21 cellular contexts compared by ENCODE assay signal in the genomic region with DNA sequence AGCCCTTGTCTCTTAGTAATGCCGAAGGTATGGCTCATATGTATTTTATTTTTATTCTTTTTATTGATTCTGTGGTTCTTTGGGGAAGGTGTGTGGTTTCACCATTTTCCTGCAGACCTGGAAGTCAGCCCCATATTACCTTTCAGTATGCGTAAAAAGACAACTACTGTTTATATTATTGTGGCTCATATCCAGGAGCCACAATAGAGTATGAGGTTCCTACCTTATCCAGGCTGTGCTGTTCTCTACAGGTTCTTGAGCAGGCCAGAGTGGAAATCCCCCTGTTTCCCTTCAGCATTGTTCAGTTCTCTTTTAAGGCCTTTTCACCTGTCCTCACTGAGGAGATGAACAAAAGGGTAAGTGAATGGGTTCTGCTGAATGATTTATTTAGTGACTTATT. TPM values are rescaled to one million over a fixed set of nuclear protein-coding genes. Genes with fewer than 3 reads are reported as not detected.
DNase-seq lines count a peak whose midpoint lies in the region; ATAC-seq, FAIRE-seq and TF ChIP-seq lines count a peak whose summit lies in the region.
"Had no signal": no experiment of that assay in that cellular context is flagged by ENCODE, and none has a peak within 500 bp of the region (broad histone marks: within the 10 kb centered on the region; RNA-seq: fewer than 3 reads in every experiment).

No MANE protein-coding gene starts in this region.

- intact Hi-C loops in GM12878 (cut with micrococcal nuclease; ENCODE audit: unreplicated experiment) (no loop called here), MCF 10A (cut with micrococcal nuclease) (no loop called here)
- intact Hi-C loops in activated T-helper 2 cell treated with anti-CD3 and anti-CD28 coated beads, Interferon-gamma antibody, Interleukin-2, Interleukin-4, amounts not matched to agents 10 μg/mL and 5 μg/mL and 100 μg/mL, durations not matched to agents 14 hours and 24 hours and 36 hours (cut with micrococcal nuclease) = no loop called here

- RAD21 ChIA-PET in GM12878 (lab: Charles Lee; ENCODE audit: unreplicated experiment) = no interaction called here

- no peaks in the 10 kb centered on the region for H3K27me3 Mint-ChIP-seq in MCF 10A (ENCODE audit: insufficient read depth, unreplicated experiment)
- no peaks in the 10 kb centered on the region for H3K27me3 Mint-ChIP-seq in activated T-helper 2 cell treated with anti-CD3 and anti-CD28 coated beads, Interferon-gamma antibody, Interleukin-2, Interleukin-4, amounts not matched to agents 10 μg/mL and 5 μg/mL and 100 μg/mL, durations not matched to agents 14 hours and 24 hours and 36 hours (ENCODE audit: low read depth)
- H3K27me3 Mint-ChIP-seq: B cell; CD4-positive, CD25-positive, alpha-beta regulatory T cell had no signal

- H3K4me3 ChIP-seq in KMS-11 (IDR thresholded peaks at IDR 0.05; ENCODE audit: insufficient read depth, low read depth, low read length) = no peak overlapping the region
- no peak overlapping the region for H3K4me3 ChIP-seq in GM12878
- H3K4me3 ChIP-seq: BLaER1, GM23248 had no signal

- peaks cover 31% of the 10 kb centered on the region for H3K36me3 Mint-ChIP-seq in MCF 10A (ENCODE audit: insufficient read depth, unreplicated experiment)
- H3K36me3 Mint-ChIP-seq in activated T-helper 2 cell treated with anti-CD3 and anti-CD28 coated beads, Interferon-gamma antibody, Interleukin-2, Interleukin-4, amounts not matched to agents 10 μg/mL and 5 μg/mL and 100 μg/mL, durations not matched to agents 14 hours and 24 hours and 36 hours (ENCODE audit: low read depth) = peaks cover 84% of the 10 kb centered on the region

- CTCF ChIA-PET in GM12878 (lab: Yijun Ruan, JAX) = no interaction called here
- CTCF ChIA-PET in GM10248 (lab: Yijun Ruan, JAX) = no interaction called here
- CTCF ChIA-PET in MCF 10A (lab: Yijun Ruan, JAX) = no interaction called here

- DNase-seq in GM12891 (ENCODE audit: insufficient read length, low spot score) = no peak
- DNase-seq in GM12878 (ENCODE audit: low read depth, low spot score) = no peak
- no peak for DNase-seq in GM10248 (ENCODE audit: extremely low spot score)
- no peak for DNase-seq in MCF 10A (ENCODE audit: unreplicated experiment)
- DNase-seq in activated T-helper 2 cell treated with anti-CD3 and anti-CD28 coated beads, Interferon-gamma antibody, Interleukin-2, Interleukin-4, amounts not matched to agents 10 μg/mL and 5 μg/mL and 100 μg/mL, durations not matched to agents 14 hours and 24 hours and 36 hours (ENCODE audit: low spot score) = no peak
- DNase-seq: Caco-2; CD4-positive, CD25-positive, alpha-beta regulatory T cell; CD8-positive, alpha-beta T cell; DMS153; DMS79; EL; GDM1; GM23248; H7; HCEC 1CT had no signal

- H3K9ac ChIP-seq in KMS-11 = no peak overlapping the region
- H3K9ac ChIP-seq in GM12878 (ENCODE audit: control insufficient read depth, insufficient read depth, low read length) = no peak overlapping the region
- H3K9ac ChIP-seq: BLaER1, GM23248 had no signal

- SMC1A ChIA-PET in GM12878 (lab: Charles Lee; ENCODE audit: uncharacterized antibody, unreplicated experiment) = no interaction called here

- no peak overlapping the region for H3K4me3 Mint-ChIP-seq in MCF 10A (ENCODE audit: unreplicated experiment)
- no peak overlapping the region for H3K4me3 Mint-ChIP-seq in activated T-helper 2 cell treated with anti-CD3 and anti-CD28 coated beads, Interferon-gamma antibody, Interleukin-2, Interleukin-4, amounts not matched to agents 10 μg/mL and 5 μg/mL and 100 μg/mL, durations not matched to agents 14 hours and 24 hours and 36 hours (ENCODE audit: low read depth)
- H3K4me3 Mint-ChIP-seq: B cell; CD4-positive, CD25-positive, alpha-beta regulatory T cell; CD8-positive, alpha-beta T cell had no signal

- TF ChIP-seq CTCF in KMS-11 (conservative IDR thresholded peaks at IDR 0.05; ENCODE audit: low read depth, low read length) (no peak), GM12878 (IDR thresholded peaks at IDR 0.05 in 2 of 3, conservative IDR thresholded peaks at IDR 0.05 in 1 of 3; ENCODE audit: control insufficient read depth in 2 of 3, extremely low read depth in 1 of 3, insufficient read depth in 1 of 3, low read depth in 3 of 3, low read length in 3 of 3) (no peak), GM10248 (IDR thresholded peaks at IDR 0.05; ENCODE audit: control extremely low read depth, extremely low read depth, low read depth, missing control alignments) (no peak), MCF 10A (IDR thresholded peaks at IDR 0.05; ENCODE audit: unreplicated experiment) (no peak)

- FAIRE-seq in GM12891 (lab: Jason Lieb, UNC) (peak; percentile 35), GM12878 (lab: Jason Lieb, UNC) (peak; percentile 75)
- FAIRE-seq: GM19239, H1 had no signal

- no TSS peak for BruUV-seq in GM12878 (replicated peaks; lab: Mats Ljungman, UMichigan)
- BruUV-seq in MCF 10A (replicated peaks; lab: Mats Ljungman, UMichigan) = no TSS peak

- TF ChIP-seq POLR2A in GM12891 (IDR thresholded peaks at IDR 0.05; ENCODE audit: low read depth, low read length) = no peak
- no peak for TF ChIP-seq POLR2A in GM12878 (IDR thresholded peaks at IDR 0.05; ENCODE audit: low read depth, low read length)

- ATAC-seq in GM12878 = peak; percentile 70
- ATAC-seq: CD8-positive, alpha-beta T cell had no signal

- TF ChIP-seq RAD21 in GM12878 (IDR thresholded peaks at IDR 0.05; ENCODE audit: insufficient read depth, low read depth, low read length) = no peak

- TF ChIP-seq EP300 in GM12878 (IDR thresholded peaks at IDR 0.05; ENCODE audit: borderline replicate concordance in 1 of 2, control insufficient read depth in 1 of 2, low read depth in 2 of 2, low read length in 2 of 2) = no peak

- H3K36me3 ChIP-seq in KMS-11 (ENCODE audit: insufficient read depth) (no peaks in the 10 kb centered on the region), GM12878 (ENCODE audit: control insufficient read depth in 2 of 2, insufficient read depth in 2 of 2, low read length in 1 of 2) (no peaks in the 10 kb centered on the region; a peak in 1 of 4 replicates)
- H3K36me3 ChIP-seq: BLaER1 had no signal

- H3K27me3 ChIP-seq in KMS-11 (ENCODE audit: insufficient read depth, low read depth) (no peaks in the 10 kb centered on the region), GM12878 (replicated peaks in 1 of 2; ENCODE audit: control insufficient read depth in 2 of 2, insufficient read depth in 2 of 2, low read length in 1 of 2) (no peaks in the 10 kb centered on the region)
- H3K27me3 ChIP-seq: BLaER1 had no signal

- H4K20me1 ChIP-seq in KMS-11 (ENCODE audit: insufficient read depth) (no peaks in the 10 kb centered on the region), GM12878 (ENCODE audit: control insufficient read depth, insufficient read depth) (no peaks in the 10 kb centered on the region)
- H4K20me1 ChIP-seq: BLaER1 had no signal

- H3K9me3 ChIP-seq in GM12878 (replicated peaks; ENCODE audit: control insufficient read depth, insufficient read depth, low read length) = no peaks in the 10 kb centered on the region; the same call in 2 of the 3 replicates
- H3K9me3 ChIP-seq: Caco-2 had no signal

- 100% methylated on average over 2 of the region's 2 CpGs for WGBS in GM12878 (ENCODE audit: insufficient coverage, insufficient replicate concordance, low lambda C conversion rate, missing lambda C conversion rate)

- H3K79me2 ChIP-seq in KMS-11 (ENCODE audit: insufficient read depth, low read depth) (no peaks in the 10 kb centered on the region), GM12878 (ENCODE audit: control insufficient read depth, insufficient read depth, low read length) (no peaks in the 10 kb centered on the region)

- no peak overlapping the region for H3K27ac ChIP-seq in KMS-11
- no peak overlapping the region for H3K27ac ChIP-seq in GM12878 (ENCODE audit: control insufficient read depth, insufficient read depth)
- H3K27ac ChIP-seq: BLaER1, C4-2B, GM23248 had no signal

- H3K9me3 Mint-ChIP-seq in MCF 10A (ENCODE audit: unreplicated experiment) = no peaks in the 10 kb centered on the region
- H3K9me3 Mint-ChIP-seq in activated T-helper 2 cell treated with anti-CD3 and anti-CD28 coated beads, Interferon-gamma antibody, Interleukin-2, Interleukin-4, amounts not matched to agents 10 μg/mL and 5 μg/mL and 100 μg/mL, durations not matched to agents 14 hours and 24 hours and 36 hours = peaks cover 16% of the 10 kb centered on the region

- in situ Hi-C loops in GM12878 (cut with MboI) = no loop called here

- H3K4me1 ChIP-seq in KMS-11 (ENCODE audit: low read depth, poor library complexity, severe bottlenecking) (peaks cover 27% of the 10 kb centered on the region), GM12878 (ENCODE audit: control insufficient read depth, insufficient read depth, low read length) (peaks cover 11% of the 10 kb centered on the region)
- H3K4me1 ChIP-seq: Caco-2 had no signal

- H3K4me1 Mint-ChIP-seq in MCF 10A (ENCODE audit: insufficient read depth, unreplicated experiment) = no peaks in the 10 kb centered on the region
- peaks cover 19% of the 10 kb centered on the region for H3K4me1 Mint-ChIP-seq in activated T-helper 2 cell treated with anti-CD3 and anti-CD28 coated beads, Interferon-gamma antibody, Interleukin-2, Interleukin-4, amounts not matched to agents 10 μg/mL and 5 μg/mL and 100 μg/mL, durations not matched to agents 14 hours and 24 hours and 36 hours (ENCODE audit: low read depth)

- H3K4me2 ChIP-seq in KMS-11 (peak overlapping the region; percentile 3; the same call in 1 of the 2 replicates), GM12878 (ENCODE audit: control insufficient read depth, insufficient read depth) (no peak overlapping the region)
- H3K4me2 ChIP-seq: BLaER1 had no signal

- POLR2A ChIA-PET in GM12878 (lab: Charles Lee) = no interaction called here
- POLR2A ChIA-PET in GM10248 (lab: Yijun Ruan, JAX) = no interaction called here
- POLR2A ChIA-PET in MCF 10A (lab: Yijun Ruan, JAX) = no interaction called here

- no peak overlapping the region for H3K27ac Mint-ChIP-seq in MCF 10A (ENCODE audit: low read depth, unreplicated experiment)
- no peak overlapping the region for H3K27ac Mint-ChIP-seq in activated T-helper 2 cell treated with anti-CD3 and anti-CD28 coated beads, Interferon-gamma antibody, Interleukin-2, Interleukin-4, amounts not matched to agents 10 μg/mL and 5 μg/mL and 100 μg/mL, durations not matched to agents 14 hours and 24 hours and 36 hours
- H3K27ac Mint-ChIP-seq: B cell; CD4-positive, CD25-positive, alpha-beta regulatory T cell; CD8-positive, alpha-beta T cell had no signal

- H2AFZ ChIP-seq in KMS-11 (ENCODE audit: low read depth) = no peak overlapping the region
- no peak overlapping the region for H2AFZ ChIP-seq in GM12878 (ENCODE audit: control insufficient read depth, low read depth, low read length)
- H2AFZ ChIP-seq: GM23248 had no signal

RNA-seq across cellular contexts. Expression of a gene that starts 33.2 kb away (rescaled TPM):
- 8.8 TPM for polyA plus RNA-seq in GM12891 (2012; ENCODE audit: low read depth, missing spikeins)
- total RNA-seq in GM12878 (2013; cell fraction: nucleolus; rRNA removed) = 32.6 and 34.8 TPM in 2 replicates
- total RNA-seq in GM12878 (2014; rRNA removed) (10.3 and 12.9 TPM in 2 replicates), GM12878 (2014; rRNA removed; fragmentation: Illumina TruSeq; extraction: Trizol) (9.9 and 11.0 TPM in 2 replicates), GM12878 (2021) (9.3 and 9.4 TPM in 2 replicates), MCF 10A (2022) (3.8 and 6.1 TPM in 2 replicates)
- 3.3 TPM for polyA plus RNA-seq in GM12878 (2011; ENCODE audit: low read depth)
- polyA plus RNA-seq in GM12878 (2011; rRNA removed) (9.4 and 13.6 TPM in 2 replicates), GM12878 (2014; fragmentation: Illumina TruSeq; extraction: Trizol) (9.2 and 10.3 TPM in 2 replicates), GM12878 (2014; fragmentation: Nextera tagmentation; extraction: Ambion mirVana) (1 to 10 TPM; 3.8 to 4.1 TPM), GM12878 (2014; rRNA removed) (8.6 and 12.9 TPM in 2 replicates), GM12878 (2016; fragmentation: Nextera tagmentation; extraction: Ambion mirVana) (10 to 100 TPM; 15.4 to 15.5 TPM)
- 6.1 and 6.2 TPM in 2 replicates for polyA plus RNA-seq in GM12878 (2011; cell fraction: cytosol; rRNA removed)
- polyA plus RNA-seq in GM12878 (2011; cell fraction: nucleus; rRNA removed) = 13.0 and 17.2 TPM in 2 replicates
- 4.2 and 7.1 TPM in 2 replicates for polyA plus RNA-seq in GM12878 (2012)
- polyA minus RNA-seq in GM12878 (2011; rRNA and poly(A)+ RNA removed) = 16.5 and 20.2 TPM in 2 replicates
- 5.2 and 9.2 TPM in 2 replicates for polyA minus RNA-seq in GM12878 (2011; cell fraction: cytosol; rRNA and poly(A)+ RNA removed)
- 14.7 and 18.3 TPM in 2 replicates for polyA minus RNA-seq in GM12878 (2011; cell fraction: nucleus; rRNA and poly(A)+ RNA removed)
- total RNA-seq in activated T-helper 2 cell treated with anti-CD3 and anti-CD28 coated beads, Interferon-gamma antibody, Interleukin-2, Interleukin-4, amounts not matched to agents 10 μg/mL and 5 μg/mL and 100 μg/mL, durations not matched to agents 14 hours and 24 hours and 36 hours = 11.4 and 11.8 TPM in 2 replicates

RNA-seq across cellular contexts. Expression of a gene that starts 33.2 kb away (rescaled TPM):
- 9.5 TPM for polyA plus RNA-seq in GM12891 (2012; ENCODE audit: low read depth, missing spikeins)
- total RNA-seq in GM12878 (2013; cell fraction: nucleolus; rRNA removed) = 47.9 and 50.3 TPM in 2 replicates
- total RNA-seq in GM12878 (2014; rRNA removed) (20.3 and 24.4 TPM in 2 replicates), GM12878 (2014; rRNA removed; fragmentation: Illumina TruSeq; extraction: Trizol) (19.9 and 24.4 TPM in 2 replicates), GM12878 (2021) (17.4 and 18.5 TPM in 2 replicates), MCF 10A (2022) (26.8 and 28.4 TPM in 2 replicates)
- 4.0 TPM for polyA plus RNA-seq in GM12878 (2011; ENCODE audit: low read depth)
- polyA plus RNA-seq in GM12878 (2011; rRNA removed) (29.9 and 40.7 TPM in 2 replicates), GM12878 (2014; fragmentation: Illumina TruSeq; extraction: Trizol) (17.5 and 21.2 TPM in 2 replicates), GM12878 (2014; fragmentation: Nextera tagmentation; extraction: Ambion mirVana) (1 to 10 TPM; 7.7 to 7.8 TPM), GM12878 (2014; rRNA removed) (12.0 and 16.1 TPM in 2 replicates), GM12878 (2016; fragmentation: Nextera tagmentation; extraction: Ambion mirVana) (10 to 100 TPM; 34.4 to 35.5 TPM)
- 8.5 and 8.8 TPM in 2 replicates for polyA plus RNA-seq in GM12878 (2011; cell fraction: cytosol; rRNA removed)
- polyA plus RNA-seq in GM12878 (2011; cell fraction: nucleus; rRNA removed) = 36.5 and 55.4 TPM in 2 replicates
- polyA plus RNA-seq in GM12878 (2012) = 5.6 and 9.0 TPM in 2 replicates
- polyA minus RNA-seq in GM12878 (2011; rRNA and poly(A)+ RNA removed) = 9.1 and 13.6 TPM in 2 replicates
- polyA minus RNA-seq in GM12878 (2011; cell fraction: cytosol; rRNA and poly(A)+ RNA removed) = 4.4 and 6.2 TPM in 2 replicates
- polyA minus RNA-seq in GM12878 (2011; cell fraction: nucleus; rRNA and poly(A)+ RNA removed) = 16.3 and 24.5 TPM in 2 replicates
- 13.2 and 14.4 TPM in 2 replicates for total RNA-seq in activated T-helper 2 cell treated with anti-CD3 and anti-CD28 coated beads, Interferon-gamma antibody, Interleukin-2, Interleukin-4, amounts not matched to agents 10 μg/mL and 5 μg/mL and 100 μg/mL, durations not matched to agents 14 hours and 24 hours and 36 hours
